In genomic region chr1:23210351-23210785, GRCh38 we compare ENCODE assay signal across 14 cellular contexts. TPM values are rescaled to one million over a fixed set of nuclear protein-coding genes. Genes with fewer than 3 reads are reported as not detected.
DNase-seq lines count a peak whose midpoint lies in the region; ATAC-seq and TF ChIP-seq lines count a peak whose summit lies in the region.
"Had no signal": no experiment of that assay in that cellular context is flagged by ENCODE, and none has a peak within 500 bp of the region (broad histone marks: within the 10 kb centered on the region; RNA-seq: fewer than 3 reads in every experiment).

No MANE protein-coding gene starts in this region.

- no peak overlapping the region for H3K4me3 Mint-ChIP-seq in Caco-2 (ENCODE audit: unreplicated experiment)
- H3K4me3 Mint-ChIP-seq in T-helper 17 cell = no peak overlapping the region
- H3K4me3 Mint-ChIP-seq: CD4-positive, alpha-beta T cell had no signal

- H3K9me3 Mint-ChIP-seq in Caco-2 (ENCODE audit: unreplicated experiment) = no peaks in the 10 kb centered on the region
- H3K9me3 Mint-ChIP-seq: CD4-positive, alpha-beta T cell had no signal

- no peaks in the 10 kb centered on the region for H3K27me3 ChIP-seq in Caco-2 (replicated peaks; ENCODE audit: control insufficient read depth, insufficient read depth, low read length)

- H3K36me3 Mint-ChIP-seq in Caco-2 (ENCODE audit: insufficient read depth, unreplicated experiment) (peaks cover 5% of the 10 kb centered on the region), T-helper 17 cell (ENCODE audit: low read depth) (peaks cover 6% of the 10 kb centered on the region)

- no peaks in the 10 kb centered on the region for H4K20me1 ChIP-seq in OCI-LY7 (ENCODE audit: insufficient read depth, low read length)

- H3K27ac ChIP-seq in OCI-LY7 (ENCODE audit: low read depth, low read length, poor library complexity, severe bottlenecking) (no peak overlapping the region), epithelial cell of prostate (peak overlapping the region; percentile 7)
- H3K27ac ChIP-seq: SK-N-MC had no signal

- intact Hi-C loops in Caco-2 (cut with micrococcal nuclease; ENCODE audit: unreplicated experiment) (no loop called here), OCI-LY7 (cut with micrococcal nuclease; ENCODE audit: unreplicated experiment) (loop anchor here (1.0 kb wide), 1 partner anchor 234 kb away; no protein-coding TSS in a partner anchor)

- TF ChIP-seq CTCF in Caco-2 (IDR thresholded peaks at IDR 0.05; ENCODE audit: insufficient read depth in 1 of 2, low read depth in 1 of 2, low read length in 1 of 2, severe bottlenecking in 1 of 2, unreplicated experiment in 1 of 2) (peak; percentile 32 to 38), GM20000 (IDR thresholded peaks at IDR 0.05; ENCODE audit: extremely low read depth, missing control alignments) (peak; percentile 2), OCI-LY7 (conservative IDR thresholded peaks at IDR 0.05; ENCODE audit: low read length) (peak; percentile 75)

- DNase-seq in Caco-2 (peak; percentile 49 to 52), GM20000 (ENCODE audit: low spot score) (no peak), OCI-LY7 (ENCODE audit: low spot score) (peak; percentile 52), epithelial cell of prostate (ENCODE audit: low read depth, low spot score) (no peak), T-helper 17 cell (no peak), globus pallidus (ENCODE audit: low spot score) (no peak), occipital lobe (lab: John Stamatoyannopoulos, UW) (no peak)
- DNase-seq: CD4-positive, alpha-beta T cell; effector CD4-positive, alpha-beta T cell; hypothalamus; IMR-90; NCI-H2227 treated with DMSO at 0.1 percent for 48 hours had no signal

- H3K27ac Mint-ChIP-seq in Caco-2 (ENCODE audit: unreplicated experiment) (no peak overlapping the region), T-helper 17 cell (no peak overlapping the region)
- H3K27ac Mint-ChIP-seq: CD4-positive, alpha-beta T cell had no signal

- H3K9me3 ChIP-seq in Caco-2 = no peaks in the 10 kb centered on the region
- H3K9me3 ChIP-seq in OCI-LY7 (ENCODE audit: low read length) = no peaks in the 10 kb centered on the region
- no peaks in the 10 kb centered on the region for H3K9me3 ChIP-seq in T-helper 17 cell (ENCODE audit: control insufficient read depth, low read length, poor library complexity, severe bottlenecking)

- H3K4me1 Mint-ChIP-seq in Caco-2 (ENCODE audit: low read depth, unreplicated experiment) (peaks cover 6% of the 10 kb centered on the region), T-helper 17 cell (peaks cover 9% of the 10 kb centered on the region)

- H3K4me1 ChIP-seq in Caco-2 = no peaks in the 10 kb centered on the region
- H3K4me1 ChIP-seq in OCI-LY7 (ENCODE audit: insufficient read depth, low read length, poor library complexity, severe bottlenecking) = no peaks in the 10 kb centered on the region

- no peaks in the 10 kb centered on the region for H3K9me2 ChIP-seq in OCI-LY7 (ENCODE audit: insufficient read depth, low read length)

- BruUV-seq in Caco-2 (replicated peaks; lab: Mats Ljungman, UMichigan) = no TSS peak
- no TSS peak for BruUV-seq in OCI-LY7 (replicated peaks; lab: Mats Ljungman, UMichigan)

- no peaks in the 10 kb centered on the region for H3K27me3 Mint-ChIP-seq in Caco-2 (ENCODE audit: insufficient read depth, unreplicated experiment)
- H3K27me3 Mint-ChIP-seq in T-helper 17 cell = peaks cover 61% of the 10 kb centered on the region

- H3K4me2 ChIP-seq in OCI-LY7 (ENCODE audit: low read length) = no peak overlapping the region

- no peak for ATAC-seq in HG02798 (IDR thresholded peaks at IDR 0.05; ENCODE audit: poor library complexity, unreplicated experiment)
- no peak for ATAC-seq in T-helper 17 cell

- CTCF ChIA-PET in Caco-2 (lab: Charles Lee) (no interaction called here), OCI-LY7 (lab: Charles Lee; ENCODE audit: unreplicated experiment) (no interaction called here)

- H3K4me3 ChIP-seq in Caco-2 (ENCODE audit: low read depth, low read length) (no peak overlapping the region), OCI-LY7 (ENCODE audit: low read depth, low read length, poor library complexity, severe bottlenecking) (no peak overlapping the region)
- H3K4me3 ChIP-seq: SK-N-MC had no signal

- no peak overlapping the region for H2AFZ ChIP-seq in OCI-LY7 (ENCODE audit: low read length)

- H3K36me3 ChIP-seq in Caco-2 (ENCODE audit: control insufficient read depth, insufficient read depth, low read length) (no peaks in the 10 kb centered on the region), OCI-LY7 (ENCODE audit: insufficient read depth, low read length) (no peaks in the 10 kb centered on the region)

- H3K79me2 ChIP-seq in OCI-LY7 (ENCODE audit: insufficient read depth, low read depth, low read length) = no peaks in the 10 kb centered on the region

- POLR2A ChIA-PET in Caco-2 (lab: Charles Lee) (no interaction called here), OCI-LY7 (lab: Charles Lee) (no interaction called here)

RNA-seq across cellular contexts. Expression of gene HTR1D, which starts 6.9 kb away (rescaled TPM):
- total RNA-seq in Caco-2 (2022) (7.7 and 8.7 TPM in 2 replicates), OCI-LY7 (2022) (not detected in 2 replicates), T-helper 17 cell (not detected), occipital lobe (not detected)
- not detected in 2 replicates for total RNA-seq in OCI-LY7 (2014; rRNA removed; shearing (Covaris generic))
- total RNA-seq: CD4-positive, alpha-beta T cell had no signal

RNA-seq across cellular contexts. Expression of gene LUZP1, which starts 41.7 kb away (rescaled TPM):
- total RNA-seq in Caco-2 (2022) = 20.0 and 20.6 TPM in 2 replicates
- 7.6 and 8.5 TPM in 2 replicates for total RNA-seq in OCI-LY7 (2014; rRNA removed; shearing (Covaris generic))
- total RNA-seq in OCI-LY7 (2022) = 10.3 and 13.6 TPM in 2 replicates
- total RNA-seq in T-helper 17 cell = 10 to 100 TPM; 24.7 to 27.3 TPM
- total RNA-seq in occipital lobe = 5.5 TPM

Comparison
In these comparisons a context has a peak if more than half of its experiments do, and no peak if none do; other contexts are left out.
1. DNase-seq: peak in Caco-2 (2 of 2) and OCI-LY7 (single experiment); none in GM20000 (single experiment), epithelial cell of prostate (single experiment), T-helper 17 cell (0 of 3), globus pallidus (single experiment) and occipital lobe (single experiment).
2. CTCF ChIP-seq: peak in every context shown above with its lines; median percentile 75 in OCI-LY7; 35 in Caco-2; 2 in GM20000.